Comparison of ENCODE assay signal across 1 cellular context in the genomic region with DNA sequence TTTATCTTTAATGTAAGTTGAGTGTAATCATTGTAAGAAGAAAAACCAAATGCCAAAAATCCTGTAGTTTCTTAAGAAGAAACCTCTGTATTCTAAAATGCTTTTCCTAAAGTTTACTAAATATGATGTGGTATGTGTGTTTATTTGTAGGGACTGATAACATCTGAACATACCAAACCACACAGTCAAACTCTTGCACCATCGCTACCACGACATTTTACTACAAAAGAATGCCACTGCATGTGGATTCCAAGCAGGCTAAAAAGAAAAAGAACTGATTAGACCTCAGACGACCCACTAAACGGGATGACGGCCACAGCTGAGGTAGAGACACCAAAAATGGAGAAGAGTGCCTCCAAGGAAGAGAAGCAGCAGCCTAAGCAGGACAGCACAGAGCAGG.
TF ChIP-seq lines count a peak whose summit lies in the region.

No MANE protein-coding gene starts in this region.

TF ChIP-seq in A549, 52 proteins besides CTCF, POLR2A, EP300 and RAD21 (continued from another document):
- TF ChIP-seq ELK1 (IDR thresholded peaks at IDR 0.05; ENCODE audit: low read depth, low read length) = no peak
- TF ChIP-seq, protein P1, sequence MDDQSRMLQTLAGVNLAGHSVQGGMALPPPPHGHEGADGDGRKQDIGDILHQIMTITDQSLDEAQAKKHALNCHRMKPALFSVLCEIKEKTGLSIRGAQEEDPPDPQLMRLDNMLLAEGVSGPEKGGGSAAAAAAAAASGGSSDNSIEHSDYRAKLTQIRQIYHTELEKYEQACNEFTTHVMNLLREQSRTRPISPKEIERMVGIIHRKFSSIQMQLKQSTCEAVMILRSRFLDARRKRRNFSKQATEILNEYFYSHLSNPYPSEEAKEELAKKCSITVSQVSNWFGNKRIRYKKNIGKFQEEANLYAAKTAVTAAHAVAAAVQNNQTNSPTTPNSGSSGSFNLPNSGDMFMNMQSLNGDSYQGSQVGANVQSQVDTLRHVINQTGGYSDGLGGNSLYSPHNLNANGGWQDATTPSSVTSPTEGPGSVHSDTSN (IDR thresholded peaks at IDR 0.05) = no peak
- TF ChIP-seq, protein P2, sequence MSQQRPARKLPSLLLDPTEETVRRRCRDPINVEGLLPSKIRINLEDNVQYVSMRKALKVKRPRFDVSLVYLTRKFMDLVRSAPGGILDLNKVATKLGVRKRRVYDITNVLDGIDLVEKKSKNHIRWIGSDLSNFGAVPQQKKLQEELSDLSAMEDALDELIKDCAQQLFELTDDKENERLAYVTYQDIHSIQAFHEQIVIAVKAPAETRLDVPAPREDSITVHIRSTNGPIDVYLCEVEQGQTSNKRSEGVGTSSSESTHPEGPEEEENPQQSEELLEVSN (IDR thresholded peaks at IDR 0.05; ENCODE audit: borderline replicate concordance, low read depth) = no peak
- no peak for TF ChIP-seq BHLHE40 (IDR thresholded peaks at IDR 0.05; ENCODE audit: low read depth, low read length)
- TF ChIP-seq CBX8 (IDR thresholded peaks at IDR 0.05) = no peak
- TF ChIP-seq CEBPB (IDR thresholded peaks at IDR 0.05) = no peak
- no peak for TF ChIP-seq KDM1A (IDR thresholded peaks at IDR 0.05; ENCODE audit: low read depth)
- TF ChIP-seq MAFK (IDR thresholded peaks at IDR 0.05; ENCODE audit: partially characterized antibody) = no peak
- TF ChIP-seq MAZ (IDR thresholded peaks at IDR 0.05; ENCODE audit: borderline replicate concordance, low read depth, low read length) = no peak
